In genomic region chr5:140142802-140143201, GRCh38 we compare ENCODE assay signal across 24 cellular contexts.
"Had no signal": no experiment of that assay in that cellular context is flagged by ENCODE, and none has a peak within 500 bp of the region (broad histone marks: within the 10 kb centered on the region; RNA-seq: fewer than 3 reads in every experiment).

No MANE protein-coding gene starts in this region.

- H3K4me3 Mint-ChIP-seq: activated CD4-positive, alpha-beta T cell treated with anti-CD3 and anti-CD28 coated beads for 36 hours; activated naive CD4-positive, alpha-beta T cell treated with anti-CD3 and anti-CD28 coated beads, Interleukin-2, amount 50 U/mL, for 24 hours; T-cell had no signal

- ATAC-seq: activated CD4-positive, alpha-beta T cell treated with anti-CD3 and anti-CD28 coated beads for 36 hours; T-cell had no signal

- H3K27me3 ChIP-seq: breast epithelium had no signal

- H3K36me3 ChIP-seq: breast epithelium, WERI-Rb-1 had no signal

- H3K4me1 ChIP-seq: breast epithelium had no signal

- DNase-seq: activated CD4-positive, alpha-beta T cell treated with anti-CD3 and anti-CD28 coated beads for 36 hours; activated effector memory CD4-positive, alpha-beta T cell treated with Interleukin-2 at 50 U/mL for 16 hours; activated naive CD4-positive, alpha-beta T cell; activated T-cell treated with anti-CD3 and anti-CD28 coated beads, Interleukin-2, amount 50 U/mL, for 1 hour; aorta; central memory CD4-positive, alpha-beta T cell; IMR-90; Kasumi-1; KBM-7; NCI-H1105 treated with DMSO at 0.1 percent for 48 hours; NCI-H1436 treated with DMSO at 0.1 percent for 48 hours; NCI-H187; NCI-H2081; NCI-H510A treated with DMSO at 0.1 percent for 48 hours; NCI-H69; NK-92 treated with Interleukin-12 subunit alpha and Interleukin-12 subunit beta, amount 100 ng/mL, for 24 hours; OCI-M1; SHP77 treated with DMSO at 0.1 percent for 48 hours; T-cell; T-helper 2 cell; T1000; WERI-Rb-1 had no signal

- H3K36me3 Mint-ChIP-seq: activated naive CD4-positive, alpha-beta T cell treated with anti-CD3 and anti-CD28 coated beads, Interleukin-2, amount 50 U/mL, for 24 hours; T-cell had no signal

- H3K4me3 ChIP-seq: breast epithelium had no signal

- H3K27ac Mint-ChIP-seq: activated CD4-positive, alpha-beta T cell treated with anti-CD3 and anti-CD28 coated beads for 36 hours; activated naive CD4-positive, alpha-beta T cell treated with anti-CD3 and anti-CD28 coated beads, Interleukin-2, amount 50 U/mL, for 24 hours; T-cell had no signal

- H3K9me3 Mint-ChIP-seq: activated naive CD4-positive, alpha-beta T cell treated with anti-CD3 and anti-CD28 coated beads, Interleukin-2, amount 50 U/mL, for 24 hours; T-cell had no signal

- H3K9me3 ChIP-seq: breast epithelium had no signal

- H3K27ac ChIP-seq: breast epithelium, WERI-Rb-1 had no signal
